Comparison of ENCODE assay signal across 1 cellular context in genomic region chr1:45344491-45344890, GRCh38.
A peak's percentile ranks its signal among the peaks of the same experiment; 100 is the strongest.
TF ChIP-seq lines count a peak whose summit lies in the region.

No MANE protein-coding gene starts in this region.

TF ChIP-seq in H1, 55 proteins besides CTCF, POLR2A, EP300 and RAD21:
- TF ChIP-seq MAX (IDR thresholded peaks at IDR 0.05) (no peak), POLR2AphosphoS5 (IDR thresholded peaks at IDR 0.05; ENCODE audit: low read depth, low read length) (peak; percentile 52; the same call in 1 of the 2 replicates)
